16 cellular contexts compared by ENCODE assay signal in the genomic region with DNA sequence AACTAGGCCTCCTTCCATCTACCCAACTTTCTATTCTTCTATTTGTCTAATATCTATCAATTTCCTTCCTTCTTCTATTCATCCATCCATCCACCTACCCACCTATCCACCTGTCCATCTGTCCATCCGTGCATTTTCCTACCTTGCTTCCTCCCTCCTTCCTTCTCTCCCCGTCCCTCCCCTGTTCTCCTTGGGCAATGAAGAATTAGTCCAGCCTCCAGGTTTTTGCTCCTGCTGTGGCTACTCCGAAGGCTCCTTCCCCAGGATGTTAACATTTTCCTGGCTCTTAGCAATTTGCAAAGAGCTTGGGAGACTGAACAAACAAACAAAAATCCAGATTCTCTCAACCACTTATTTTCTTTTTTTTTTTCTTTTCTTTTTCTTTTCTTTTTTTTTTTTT.
DNase-seq lines count a peak whose midpoint lies in the region; ATAC-seq, FAIRE-seq and TF ChIP-seq lines count a peak whose summit lies in the region.
"Had no signal": no experiment of that assay in that cellular context is flagged by ENCODE, and none has a peak within 500 bp of the region (broad histone marks: within the 10 kb centered on the region; RNA-seq: fewer than 3 reads in every experiment).

No MANE protein-coding gene starts in this region.

- 16% methylated on average over 3 of the region's 3 CpGs for WGBS in HepG2 (ENCODE audit: low lambda C conversion rate)
- 57% methylated on average over 3 of the region's 3 CpGs for WGBS in right lobe of liver (ENCODE audit: insufficient coverage, low coverage, low lambda C conversion rate, missing lambda C conversion rate)

- H3K9me3 Mint-ChIP-seq in osteocyte (ENCODE audit: unreplicated experiment) = no peaks in the 10 kb centered on the region
- no peaks in the 10 kb centered on the region for H3K9me3 Mint-ChIP-seq in activated CD4-positive, alpha-beta memory T cell treated with anti-CD3 and anti-CD28 coated beads, Interleukin-2, amount 10 ng/mL, durations not matched to agents 7 days and 5 days
- H3K9me3 Mint-ChIP-seq: activated naive CD4-positive, alpha-beta T cell treated with anti-CD3 and anti-CD28 coated beads, Interleukin-2, amount 50 U/mL, for 72 hours; dendritic cell treated with granulocyte-macrophage colony-stimulating factor and Interleukin-4, amounts not matched to agents 40 ng/mL and 50 ng/mL, for 4 days had no signal

- no peaks in the 10 kb centered on the region for H3K9me3 ChIP-seq in HepG2 (ENCODE audit: low read length)
- H3K9me3 ChIP-seq in right lobe of liver = no peaks in the 10 kb centered on the region
- no peaks in the 10 kb centered on the region for H3K9me3 ChIP-seq in vagina
- H3K9me3 ChIP-seq: A549 had no signal

- no peak for DNase-seq in HepG2 (ENCODE audit: low spot score)
- no peak for DNase-seq in right lobe of liver
- DNase-seq in fibroblast of gingiva (ENCODE audit: low read depth) = peak; percentile 81
- no peak for DNase-seq in osteocyte (ENCODE audit: extremely low spot score, unreplicated experiment)
- DNase-seq in vagina (ENCODE audit: extremely low spot score in 2 of 2) = no peak
- no peak for DNase-seq in activated T-cell treated with anti-CD3 and anti-CD28 coated beads, Interleukin-2, amount 50 U/mL, for 1 hour
- no peak for DNase-seq in activated effector memory CD4-positive, alpha-beta T cell treated with anti-CD3 and anti-CD28 coated beads, Interleukin-2, amount 50 U/mL, for 16 hours
- DNase-seq in activated CD4-positive, alpha-beta memory T cell treated with anti-CD3 and anti-CD28 coated beads, Interleukin-2, amount 10 ng/mL, durations not matched to agents 7 days and 5 days = no peak
- DNase-seq: H9, NCI-H2107 had no signal

- TF ChIP-seq EP300 in HepG2 (IDR thresholded peaks at IDR 0.05; ENCODE audit: low read depth in 2 of 2, low read length in 2 of 2) (no peak), HepG2 (CRISPR knock-in tag; IDR thresholded peaks at IDR 0.05; ENCODE audit: borderline replicate concordance) (no peak)

- FAIRE-seq in HepG2 (lab: Jason Lieb, UNC) = no peak
- FAIRE-seq: A549, islet of Langerhans had no signal

- H3K36me3 ChIP-seq in HepG2 (replicated peaks in 1 of 2; ENCODE audit: control insufficient read depth in 1 of 2, insufficient read depth in 2 of 2, low read length in 2 of 2) (no peaks in the 10 kb centered on the region), right lobe of liver (no peaks in the 10 kb centered on the region), vagina (no peaks in the 10 kb centered on the region)

- POLR2A ChIA-PET in HepG2 (lab: Yijun Ruan, JAX) = no interaction called here
- POLR2A ChIA-PET in activated CD4-positive, alpha-beta memory T cell treated with anti-CD3 and anti-CD28 coated beads, Interleukin-2, amount 10 ng/mL, durations not matched to agents 7 days and 5 days (lab: Charles Lee) = no interaction called here

- H3K4me2 ChIP-seq in HepG2 (ENCODE audit: low read depth, low read length) = no peak overlapping the region
- H3K4me2 ChIP-seq: A549 had no signal

- H3K27ac Mint-ChIP-seq in osteocyte (ENCODE audit: unreplicated experiment) = peak overlapping the region; percentile 91
- no peak overlapping the region for H3K27ac Mint-ChIP-seq in activated CD4-positive, alpha-beta memory T cell treated with anti-CD3 and anti-CD28 coated beads, Interleukin-2, amount 10 ng/mL, durations not matched to agents 7 days and 5 days
- H3K27ac Mint-ChIP-seq: activated naive CD4-positive, alpha-beta T cell treated with anti-CD3 and anti-CD28 coated beads, Interleukin-2, amount 50 U/mL, for 72 hours; dendritic cell treated with granulocyte-macrophage colony-stimulating factor and Interleukin-4, amounts not matched to agents 40 ng/mL and 50 ng/mL, for 4 days had no signal

- H3K4me1 ChIP-seq in HepG2 (ENCODE audit: insufficient read depth, low read length) = no peaks in the 10 kb centered on the region
- H3K4me1 ChIP-seq in right lobe of liver = no peaks in the 10 kb centered on the region
- peaks cover 20% of the 10 kb centered on the region for H3K4me1 ChIP-seq in vagina

- no peaks in the 10 kb centered on the region for H4K20me1 ChIP-seq in HepG2 (ENCODE audit: insufficient read depth, low read length)

- H3K4me3 ChIP-seq in HepG2 (replicated peaks in 1 of 3; ENCODE audit: insufficient read depth in 1 of 3, low read depth in 2 of 3, low read length in 3 of 3) (no peak overlapping the region), right lobe of liver (no peak overlapping the region), vagina (no peak overlapping the region)
- H3K4me3 ChIP-seq: A549 had no signal

- H3K27ac ChIP-seq in HepG2 (ENCODE audit: extremely low read length, insufficient read depth, low read length) (no peak overlapping the region), right lobe of liver (no peak overlapping the region), vagina (peak overlapping the region; percentile 69)
- H3K27ac ChIP-seq: A549, VCaP had no signal

- CTCF ChIA-PET in HepG2 (lab: Yijun Ruan, JAX; ENCODE audit: low intra/inter-chr PET ratio, low total read pairs) = no interaction called here
- CTCF ChIA-PET in activated CD4-positive, alpha-beta memory T cell treated with anti-CD3 and anti-CD28 coated beads, Interleukin-2, amount 10 ng/mL, durations not matched to agents 7 days and 5 days (lab: Charles Lee) = interaction anchor here (0.7 kb wide), 1 partner anchor 137 kb away, joined by 3 read pairs; no protein-coding TSS in a partner anchor

- H3K27me3 ChIP-seq in HepG2 (ENCODE audit: control insufficient read depth in 1 of 2, insufficient read depth in 2 of 2, low read length in 2 of 2) (peaks cover 1 to 8% of the 10 kb centered on the region in 2 experiments; a peak in 3 of 5 replicates), right lobe of liver (no peaks in the 10 kb centered on the region), vagina (no peaks in the 10 kb centered on the region)

- ATAC-seq in HepG2 = no peak
- ATAC-seq in right lobe of liver = no peak
- ATAC-seq: A549; activated naive CD4-positive, alpha-beta T cell treated with anti-CD3 and anti-CD28 coated beads, Interleukin-2, amount 50 U/mL, for 72 hours; SK-N-SH treated with all-trans-retinoic acid at 6 μM for 48 hours had no signal

- no TSS peak for BruUV-seq in HepG2 (replicated peaks; lab: Mats Ljungman, UMichigan)

- peak overlapping the region; percentile 9 for H3K4me3 Mint-ChIP-seq in osteocyte (ENCODE audit: unreplicated experiment)
- no peak overlapping the region for H3K4me3 Mint-ChIP-seq in activated CD4-positive, alpha-beta memory T cell treated with anti-CD3 and anti-CD28 coated beads, Interleukin-2, amount 10 ng/mL, durations not matched to agents 7 days and 5 days
- H3K4me3 Mint-ChIP-seq: dendritic cell treated with granulocyte-macrophage colony-stimulating factor and Interleukin-4, amounts not matched to agents 40 ng/mL and 50 ng/mL, for 4 days; H9 had no signal

- TF ChIP-seq POLR2A in HepG2 (IDR thresholded peaks at IDR 0.05; ENCODE audit: insufficient read depth in 1 of 2, low read depth in 2 of 2, low read length in 2 of 2) (no peak), right lobe of liver (IDR thresholded peaks at IDR 0.05) (no peak), vagina (IDR thresholded peaks at IDR 0.05) (no peak)

- intact Hi-C loops in HepG2 (cut with micrococcal nuclease; ENCODE audit: unreplicated experiment) = no loop called here
- intact Hi-C loops in right lobe of liver (cut with DNase I) = no loop called here
- intact Hi-C loops in vagina (cut with DNase I) = no loop called here

- in situ Hi-C loops in HepG2 (cut with HindIII; ENCODE audit: extremely low pct_ligation_motif_present, low pct_unique_long_range_greater_than_20kb) = no loop called here

- H3K79me2 ChIP-seq in HepG2 (ENCODE audit: insufficient read depth, low read length) = no peaks in the 10 kb centered on the region

- H3K27me3 Mint-ChIP-seq in osteocyte (ENCODE audit: unreplicated experiment) = no peaks in the 10 kb centered on the region
- H3K27me3 Mint-ChIP-seq in activated CD4-positive, alpha-beta memory T cell treated with anti-CD3 and anti-CD28 coated beads, Interleukin-2, amount 10 ng/mL, durations not matched to agents 7 days and 5 days = peaks cover 21% of the 10 kb centered on the region

- H3K9ac ChIP-seq in HepG2 (ENCODE audit: insufficient read depth, low read depth, low read length) = no peak overlapping the region

- H3K4me1 Mint-ChIP-seq in osteocyte (ENCODE audit: unreplicated experiment) = peaks cover 58% of the 10 kb centered on the region
- H3K4me1 Mint-ChIP-seq in activated CD4-positive, alpha-beta memory T cell treated with anti-CD3 and anti-CD28 coated beads, Interleukin-2, amount 10 ng/mL, durations not matched to agents 7 days and 5 days = no peaks in the 10 kb centered on the region

- no peak overlapping the region for H2AFZ ChIP-seq in HepG2 (ENCODE audit: low read length)

- peaks cover 3% of the 10 kb centered on the region for H3K36me3 Mint-ChIP-seq in osteocyte (ENCODE audit: unreplicated experiment)
- H3K36me3 Mint-ChIP-seq in activated CD4-positive, alpha-beta memory T cell treated with anti-CD3 and anti-CD28 coated beads, Interleukin-2, amount 10 ng/mL, durations not matched to agents 7 days and 5 days (ENCODE audit: low read depth) = no peaks in the 10 kb centered on the region
- H3K36me3 Mint-ChIP-seq: activated naive CD4-positive, alpha-beta T cell treated with anti-CD3 and anti-CD28 coated beads, Interleukin-2, amount 50 U/mL, for 72 hours had no signal

- no peak for TF ChIP-seq CTCF in HepG2 (CRISPR knock-in tag; IDR thresholded peaks at IDR 0.05)
- no peak for TF ChIP-seq CTCF in right lobe of liver (IDR thresholded peaks at IDR 0.05)
- TF ChIP-seq CTCF in osteocyte (IDR thresholded peaks at IDR 0.05) = no peak
- no peak for TF ChIP-seq CTCF in vagina (IDR thresholded peaks at IDR 0.05)

- no peak for TF ChIP-seq RAD21 in HepG2 (CRISPR knock-in tag; IDR thresholded peaks at IDR 0.05)
